Comparison of ENCODE assay signal across 10 cellular contexts in genomic region chr14:104436047-104436531, GRCh38.
A peak's percentile ranks its signal among the peaks of the same experiment; 100 is the strongest.
DNase-seq lines count a peak whose midpoint lies in the region; ATAC-seq and TF ChIP-seq lines count a peak whose summit lies in the region.
"Had no signal": no experiment of that assay in that cellular context is flagged by ENCODE, and none has a peak within 500 bp of the region (broad histone marks: within the 10 kb centered on the region; RNA-seq: fewer than 3 reads in every experiment).

No MANE protein-coding gene starts in this region.

- H3K4me1 ChIP-seq in ascending aorta (peaks cover 0 to 7% of the 10 kb centered on the region in 2 donors), skeletal muscle tissue (ENCODE audit: control insufficient read depth in 3 of 3, insufficient read depth in 3 of 3, low read length in 3 of 3) (peaks cover 13 to 15% (median 14%) of the 10 kb centered on the region in 3 donors)

- TF ChIP-seq CTCF in GM20000 (IDR thresholded peaks at IDR 0.05; ENCODE audit: extremely low read depth, missing control alignments) (no peak), ascending aorta (IDR thresholded peaks at IDR 0.05) (no peak), foreskin fibroblast (IDR thresholded peaks at IDR 0.05; ENCODE audit: low read depth, low read length) (no peak)

- intact Hi-C loops in ascending aorta (cut with DNase I) = no loop called here
- intact Hi-C loops in activated T-helper 2 cell treated with anti-CD3 and anti-CD28 coated beads, Interferon-gamma antibody, Interleukin-2, Interleukin-4, amounts not matched to agents 10 μg/mL and 5 μg/mL and 100 μg/mL, durations not matched to agents 14 hours and 24 hours and 36 hours (cut with micrococcal nuclease) = no loop called here

- peak overlapping the region in 2 of 3 donors; percentile 65 to 71 for H3K9ac ChIP-seq in skeletal muscle tissue (ENCODE audit: low read depth in 1 of 3, low read length in 3 of 3)

- H3K4me3 ChIP-seq in ascending aorta (peak overlapping the region; percentile 48 to 56), skeletal muscle tissue (ENCODE audit: low read length in 3 of 3) (peak overlapping the region; percentile 37 to 65 (median 62)), foreskin fibroblast (ENCODE audit: low read depth in 1 of 2, low read length in 2 of 2) (no peak overlapping the region)

- no peak overlapping the region for H3K27ac Mint-ChIP-seq in activated T-helper 2 cell treated with anti-CD3 and anti-CD28 coated beads, Interferon-gamma antibody, Interleukin-2, Interleukin-4, amounts not matched to agents 10 μg/mL and 5 μg/mL and 100 μg/mL, durations not matched to agents 14 hours and 24 hours and 36 hours
- H3K27ac Mint-ChIP-seq: activated B cell treated with CpG ODN at 0.5 μM for 24 hours had no signal

- H3K27me3 ChIP-seq in ascending aorta (no peaks in the 10 kb centered on the region), skeletal muscle tissue (ENCODE audit: control insufficient read depth in 3 of 3, insufficient read depth in 3 of 3, low read length in 3 of 3) (peaks cover 0 to 13% (median 3%) of the 10 kb centered on the region in 3 donors)

- no peaks in the 10 kb centered on the region for H3K27me3 Mint-ChIP-seq in activated T-helper 2 cell treated with anti-CD3 and anti-CD28 coated beads, Interferon-gamma antibody, Interleukin-2, Interleukin-4, amounts not matched to agents 10 μg/mL and 5 μg/mL and 100 μg/mL, durations not matched to agents 14 hours and 24 hours and 36 hours (ENCODE audit: low read depth)

- H3K9me3 ChIP-seq in ascending aorta (no peaks in the 10 kb centered on the region), skeletal muscle tissue (ENCODE audit: control insufficient read depth in 3 of 3, low read length in 3 of 3) (no peaks in the 10 kb centered on the region)

- ATAC-seq in GM21447 (IDR thresholded peaks at IDR 0.05; ENCODE audit: unreplicated experiment) = no peak

- H3K27ac ChIP-seq in ascending aorta = peak overlapping the region; percentile 48 to 64
- peak overlapping the region; percentile 12 for H3K27ac ChIP-seq in skeletal muscle tissue (ENCODE audit: low read depth, low read length)

- H3K4me1 Mint-ChIP-seq in activated T-helper 2 cell treated with anti-CD3 and anti-CD28 coated beads, Interferon-gamma antibody, Interleukin-2, Interleukin-4, amounts not matched to agents 10 μg/mL and 5 μg/mL and 100 μg/mL, durations not matched to agents 14 hours and 24 hours and 36 hours (ENCODE audit: low read depth) = no peaks in the 10 kb centered on the region
- H3K4me1 Mint-ChIP-seq: activated B cell treated with CpG ODN at 0.5 μM for 24 hours had no signal

- H3K9me3 Mint-ChIP-seq in activated T-helper 2 cell treated with anti-CD3 and anti-CD28 coated beads, Interferon-gamma antibody, Interleukin-2, Interleukin-4, amounts not matched to agents 10 μg/mL and 5 μg/mL and 100 μg/mL, durations not matched to agents 14 hours and 24 hours and 36 hours = no peaks in the 10 kb centered on the region
- H3K9me3 Mint-ChIP-seq: activated B cell treated with CpG ODN at 0.5 μM for 24 hours had no signal

- H3K36me3 Mint-ChIP-seq in activated T-helper 2 cell treated with anti-CD3 and anti-CD28 coated beads, Interferon-gamma antibody, Interleukin-2, Interleukin-4, amounts not matched to agents 10 μg/mL and 5 μg/mL and 100 μg/mL, durations not matched to agents 14 hours and 24 hours and 36 hours (ENCODE audit: low read depth) = no peaks in the 10 kb centered on the region

- DNase-seq in GM20000 (ENCODE audit: low spot score) (peak; percentile 29), ascending aorta (ENCODE audit: low spot score in 2 of 2) (peak in 1 of 2 donors; percentile 71), iPS-NIHi11 (ENCODE audit: low spot score) (peak; percentile 83), NCI-H187 treated with DMSO at 0.1 percent for 48 hours (lab: John Stamatoyannopoulos, UW) (no peak), foreskin fibroblast (no peak)
- no peak for DNase-seq in activated T-helper 2 cell treated with anti-CD3 and anti-CD28 coated beads, Interferon-gamma antibody, Interleukin-2, Interleukin-4, amounts not matched to agents 10 μg/mL and 5 μg/mL and 100 μg/mL, durations not matched to agents 14 hours and 24 hours and 36 hours (ENCODE audit: low spot score)
- DNase-seq: activated B cell treated with CpG ODN at 0.5 μM for 24 hours; stimulated activated CD4-positive, alpha-beta T cell treated with anti-CD3 and anti-CD28 coated beads, Interleukin-4, amount 100 ng/mL, for 4 hours had no signal

- no peak overlapping the region for H3K4me3 Mint-ChIP-seq in activated T-helper 2 cell treated with anti-CD3 and anti-CD28 coated beads, Interferon-gamma antibody, Interleukin-2, Interleukin-4, amounts not matched to agents 10 μg/mL and 5 μg/mL and 100 μg/mL, durations not matched to agents 14 hours and 24 hours and 36 hours (ENCODE audit: low read depth)
- H3K4me3 Mint-ChIP-seq: activated B cell treated with CpG ODN at 0.5 μM for 24 hours had no signal

- no peaks in the 10 kb centered on the region for H3K36me3 ChIP-seq in ascending aorta
- no peaks in the 10 kb centered on the region for H3K36me3 ChIP-seq in skeletal muscle tissue (ENCODE audit: control insufficient read depth in 3 of 3, insufficient read depth in 3 of 3, low read length in 3 of 3)

Comparison
In these comparisons a context has a peak if more than half of its experiments do, and no peak if none do; other contexts are left out.
1. DNase-seq: peak in GM20000 (single experiment) and iPS-NIHi11 (single experiment); none in NCI-H187 treated with DMSO at 0.1 percent for 48 hours (single experiment), activated T-helper 2 cell treated with anti-CD3 and anti-CD28 coated beads, Interferon-gamma antibody, Interleukin-2, Interleukin-4, amounts not matched to agents 10 μg/mL and 5 μg/mL and 100 μg/mL, durations not matched to agents 14 hours and 24 hours and 36 hours (single experiment) and foreskin fibroblast (0 of 2).
2. H3K4me3 ChIP-seq: peak in ascending aorta (2 of 2) and skeletal muscle tissue (3 of 3); none in foreskin fibroblast (0 of 2).